In the genomic region with DNA sequence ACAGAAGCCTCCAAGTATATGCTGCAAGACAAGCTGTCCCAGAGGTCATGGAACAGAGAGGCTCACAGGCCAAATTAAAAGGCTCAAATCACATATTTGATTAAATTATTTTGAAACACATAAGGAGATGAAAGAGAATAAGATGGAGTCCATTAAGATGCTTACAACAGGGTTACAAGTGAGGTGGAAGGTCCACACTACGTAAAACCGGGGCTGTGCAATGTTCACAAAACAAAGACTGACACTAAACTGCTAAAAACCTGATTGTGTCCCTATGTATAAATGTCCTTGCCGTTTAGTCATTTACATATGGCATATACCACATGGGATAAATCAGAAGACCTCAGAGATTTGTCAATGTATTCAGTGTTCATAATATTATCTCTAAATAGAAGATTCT, we compare ENCODE assay signal across 27 cellular contexts.
"Had no signal": no experiment of that assay in that cellular context is flagged by ENCODE, and none has a peak within 500 bp of the region (broad histone marks: within the 10 kb centered on the region; RNA-seq: fewer than 3 reads in every experiment).

No MANE protein-coding gene starts in this region.

- H3K27me3 Mint-ChIP-seq: activated naive CD4-positive, alpha-beta T cell treated with anti-CD3 and anti-CD28 coated beads, Interleukin-2, amount 50 U/mL, for 24 hours; effector memory CD8-positive, alpha-beta T cell had no signal

- FAIRE-seq: astrocyte, frontal cortex, pancreas, TTC549 had no signal

- DNase-seq: activated CD4-positive, alpha-beta T cell treated with anti-CD3 and anti-CD28 coated beads for 1 hour; activated CD4-positive, alpha-beta T cell treated with anti-CD3 and anti-CD28 coated beads, Interleukin-2, amount 50 U/mL, for 48 hours; activated gamma-delta T cell treated with Interleukin-2 at 50 U/mL for 16 hours; central memory CD4-positive, alpha-beta T cell; effector memory CD8-positive, alpha-beta T cell; glutamatergic neuron; immature natural killer cell; left lung; pancreas; psoas muscle; stimulated activated CD4-positive, alpha-beta T cell treated with anti-CD3 and anti-CD28 coated beads, Interleukin-12 subunit alpha, Interleukin-12 subunit beta, amount 100 ng/mL, for 4 hours; stomach; T-helper 1 cell; uterus; WERI-Rb-1 had no signal

- ATAC-seq: effector memory CD8-positive, alpha-beta T cell; left lung; pancreas; psoas muscle had no signal

- H3K4me1 ChIP-seq: esophagus muscularis mucosa, right atrium auricular region, uterus had no signal

- H3K27ac ChIP-seq: esophagus muscularis mucosa, hepatocyte, left lung, pancreas, psoas muscle, right atrium auricular region, stomach, suprapubic skin, tibial nerve, uterus, WERI-Rb-1 had no signal

- H3K4me3 Mint-ChIP-seq: activated naive CD4-positive, alpha-beta T cell treated with anti-CD3 and anti-CD28 coated beads, Interleukin-2, amount 50 U/mL, for 24 hours; effector memory CD8-positive, alpha-beta T cell; immature natural killer cell; mesothelial cell of epicardium; nephron had no signal

- H3K4me3 ChIP-seq: esophagus muscularis mucosa, hepatocyte, left lung, lung, pancreas, psoas muscle, right atrium auricular region, stomach, suprapubic skin, tibial nerve, uterus had no signal

- H3K36me3 ChIP-seq: esophagus muscularis mucosa, left lung, pancreas, right atrium auricular region, stomach, suprapubic skin, tibial nerve, uterus, WERI-Rb-1 had no signal

- H3K79me2 ChIP-seq: hepatocyte had no signal

- H3K27ac Mint-ChIP-seq: activated naive CD4-positive, alpha-beta T cell treated with anti-CD3 and anti-CD28 coated beads, Interleukin-2, amount 50 U/mL, for 24 hours; mesothelial cell of epicardium; nephron had no signal

- H2AFZ ChIP-seq: hepatocyte had no signal

- H3K27me3 ChIP-seq: esophagus muscularis mucosa, hepatocyte, left lung, pancreas, right atrium auricular region, stomach, suprapubic skin, tibial nerve, uterus had no signal

- H3K9me3 ChIP-seq: esophagus muscularis mucosa, left lung, pancreas, stomach, suprapubic skin, uterus had no signal

- H3K4me2 ChIP-seq: hepatocyte had no signal

- H3K9me3 Mint-ChIP-seq: activated naive CD4-positive, alpha-beta T cell treated with anti-CD3 and anti-CD28 coated beads, Interleukin-2, amount 50 U/mL, for 24 hours; immature natural killer cell had no signal
